22 cellular contexts compared by ENCODE assay signal in the genomic region with DNA sequence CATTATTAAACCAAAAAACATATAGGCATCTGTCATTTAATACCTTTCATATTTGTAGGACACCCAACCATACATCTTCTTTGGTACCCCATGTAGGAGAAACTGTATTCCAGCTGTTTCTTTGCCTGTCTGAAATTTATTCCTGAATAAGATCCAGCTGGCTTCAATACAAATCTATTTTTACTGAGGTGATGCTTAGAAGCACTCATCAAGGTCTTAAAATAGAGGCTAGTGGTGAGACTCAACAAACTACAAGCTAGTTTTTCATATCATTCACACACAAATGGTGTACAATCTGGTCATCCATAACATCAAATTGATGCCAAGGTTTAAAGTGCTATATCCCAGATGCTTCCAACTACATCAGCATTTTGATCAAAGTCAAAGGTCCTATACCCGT.
"Had no signal": no experiment of that assay in that cellular context is flagged by ENCODE, and none has a peak within 500 bp of the region (broad histone marks: within the 10 kb centered on the region; RNA-seq: fewer than 3 reads in every experiment).

No MANE protein-coding gene starts in this region.

- FAIRE-seq: endothelial cell of umbilical vein, frontal cortex, kidney, pancreas had no signal

- H3K27me3 ChIP-seq: hepatocyte, left lung, neutrophil, pancreas, testis, tibial artery had no signal

- H2AFZ ChIP-seq: hepatocyte had no signal

- H3K4me1 ChIP-seq: left lung, lower lobe of right lung, pancreas, testis, tibial artery had no signal

- H3K79me2 ChIP-seq: hepatocyte had no signal

- H3K9me3 ChIP-seq: left lung, lower lobe of right lung, neutrophil, pancreas, testis, tibial artery had no signal

- H3K36me3 ChIP-seq: left lung, lower lobe of right lung, neutrophil, pancreas, tibial artery had no signal

- H3K27ac ChIP-seq: coronary artery, hepatocyte, left lung, lower lobe of right lung, neutrophil, pancreas, testis, tibial artery had no signal

- ATAC-seq: left lung; lower lobe of right lung; natural killer cell treated with Interleukin-12 subunit alpha and Interleukin-12 subunit beta and Interleukin-15 and Interleukin-18, amount 100 ng/mL, for 72 hours; pancreas; sciatic nerve; stimulated activated effector memory CD8-positive, alpha-beta T cell treated with anti-CD3 and anti-CD28 coated beads, Interleukin-12 subunit alpha, Interleukin-12 subunit beta, amount 100 ng/mL, for 72 hours; stimulated activated naive CD8-positive, alpha-beta T cell treated with anti-CD3 and anti-CD28 coated beads, Interleukin-15, Interleukin-2, amounts not matched to agents 100 U/mL and 50 U/mL, for 24 hours had no signal

- H3K4me3 ChIP-seq: coronary artery, hepatocyte, left lung, lower lobe of right lung, pancreas, testis, tibial artery had no signal

- DNase-seq: dermis blood vessel endothelial cell; effector memory CD4-positive, alpha-beta T cell; kidney; left lung; lower lobe of right lung; naive B cell; pancreas; retina; stimulated activated CD4-positive, alpha-beta T cell treated with anti-CD3 and anti-CD28 coated beads, Interleukin-2, amount 100 ng/mL, for 24 hours; stimulated activated CD4-positive, alpha-beta T cell treated with anti-CD3 and anti-CD28 coated beads, Interleukin-4, amount 100 ng/mL, for 24 hours; stimulated activated naive CD8-positive, alpha-beta T cell treated with anti-CD3 and anti-CD28 coated beads, Interleukin-15, Interleukin-2, amounts not matched to agents 100 U/mL and 50 U/mL, for 24 hours; substantia nigra; testis; tibial artery had no signal

- H3K4me2 ChIP-seq: hepatocyte had no signal
